Comparison of ENCODE assay signal across 9 cellular contexts in the genomic region with DNA sequence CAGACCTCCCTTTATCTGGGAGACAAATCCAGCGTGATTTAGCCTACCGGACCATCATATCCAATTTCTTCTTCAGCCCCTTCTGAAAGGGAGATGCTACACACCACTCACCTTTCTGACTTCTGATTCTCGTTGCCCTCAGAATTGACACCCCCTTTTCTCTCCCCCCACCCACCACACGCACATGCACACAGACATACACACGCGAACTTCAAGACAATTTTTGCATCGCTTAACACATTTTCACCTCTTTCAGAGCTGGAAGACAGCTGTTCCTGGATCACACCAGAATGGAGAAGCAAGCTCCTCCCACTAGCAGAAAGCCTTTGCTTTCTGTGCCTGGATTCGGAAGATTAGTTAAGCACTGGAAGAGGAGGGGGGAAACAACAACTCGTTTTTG. TPM values are rescaled to one million over a fixed set of nuclear protein-coding genes. Genes with fewer than 3 reads are reported as not detected.
A peak's percentile ranks its signal among the peaks of the same experiment; 100 is the strongest.
DNase-seq lines count a peak whose midpoint lies in the region; TF ChIP-seq lines count a peak whose summit lies in the region.
"Had no signal": no experiment of that assay in that cellular context is flagged by ENCODE, and none has a peak within 500 bp of the region (broad histone marks: within the 10 kb centered on the region; RNA-seq: fewer than 3 reads in every experiment).

No MANE protein-coding gene starts in this region.

- no peaks in the 10 kb centered on the region for H3K79me2 ChIP-seq in neural progenitor cell (ENCODE audit: low read depth)

- TF ChIP-seq CTCF in neural progenitor cell (IDR thresholded peaks at IDR 0.05) (no peak), adrenal gland (IDR thresholded peaks at IDR 0.05) (no peak), lower leg skin (IDR thresholded peaks at IDR 0.05) (no peak)

- H3K4me1 Mint-ChIP-seq in neural progenitor cell = peaks cover 33% of the 10 kb centered on the region

- no peak overlapping the region for H3K9ac ChIP-seq in neural progenitor cell

- no peak for TF ChIP-seq POLR2A in adrenal gland (IDR thresholded peaks at IDR 0.05)
- TF ChIP-seq POLR2A in lower leg skin (IDR thresholded peaks at IDR 0.05) = no peak

- no peaks in the 10 kb centered on the region for H3K27me3 Mint-ChIP-seq in neural progenitor cell (ENCODE audit: insufficient read depth, low read depth)

- H3K27ac Mint-ChIP-seq in neural progenitor cell = peak overlapping the region; percentile 87

- H3K36me3 ChIP-seq in effector memory CD4-positive, alpha-beta T cell (ENCODE audit: control insufficient read depth, insufficient read depth, low read length) = no peaks in the 10 kb centered on the region
- H3K36me3 ChIP-seq in neural progenitor cell (no peaks in the 10 kb centered on the region), adrenal gland (replicated peaks in 1 of 2) (no peaks in the 10 kb centered on the region)

- no peaks in the 10 kb centered on the region for H3K9me3 ChIP-seq in effector memory CD4-positive, alpha-beta T cell (ENCODE audit: control insufficient read depth, low read length)
- H3K9me3 ChIP-seq in neural progenitor cell (ENCODE audit: low read depth) (no peaks in the 10 kb centered on the region), adrenal gland (replicated peaks in 1 of 3) (no peaks in the 10 kb centered on the region)

- peak overlapping the region; percentile 60 for H3K4me3 ChIP-seq in effector memory CD4-positive, alpha-beta T cell (ENCODE audit: insufficient read depth, low read depth, low read length, poor library complexity, severe bottlenecking)
- H3K4me3 ChIP-seq in neural progenitor cell = peak overlapping the region; percentile 70
- peak overlapping the region in 1 of 4 donors; percentile 55 for H3K4me3 ChIP-seq in adrenal gland
- H3K4me3 ChIP-seq in lower leg skin (ENCODE audit: low read depth, poor library complexity, severe bottlenecking) = no peak overlapping the region

- 3 to 11% (median 6%) methylated on average over 9 of the region's 9 CpGs for WGBS in adrenal gland, 4 donors
- WGBS in lower leg skin, 2 donors = 1 to 2% methylated on average over 9 of the region's 9 CpGs

- no peak overlapping the region for H3K27ac ChIP-seq in effector memory CD4-positive, alpha-beta T cell (ENCODE audit: insufficient read depth, low read length, poor library complexity, severe bottlenecking)
- H3K27ac ChIP-seq in neural progenitor cell (no peak overlapping the region), adrenal gland (peak overlapping the region in 1 of 5 donors; percentile 32)

- no peaks in the 10 kb centered on the region for H4K20me1 ChIP-seq in neural progenitor cell (ENCODE audit: low read depth)

- intact Hi-C loops in adrenal gland (cut with DNase I) = no loop called here
- intact Hi-C loops in lower leg skin (cut with DNase I; ENCODE audit: low total_unique reads) = no loop called here

- peaks cover 14% of the 10 kb centered on the region for H3K27me3 ChIP-seq in effector memory CD4-positive, alpha-beta T cell (replicated peaks; ENCODE audit: control insufficient read depth, insufficient read depth, low read length, poor library complexity, severe bottlenecking)
- H3K27me3 ChIP-seq in neural progenitor cell = peaks cover 29% of the 10 kb centered on the region
- H3K27me3 ChIP-seq in adrenal gland = peaks cover 41% of the 10 kb centered on the region

- DNase-seq in NCI-H1105 treated with DMSO at 0.1 percent for 48 hours (lab: John Stamatoyannopoulos, UW) (peak; percentile 4), NCI-H1105 (lab: John Stamatoyannopoulos, UW) (no peak), NCI-H69 (lab: John Stamatoyannopoulos, UW) (peak; percentile 74), neural progenitor cell (ENCODE audit: low spot score) (peak; percentile 58), EL (no peak), adrenal gland (no peak), lower leg skin (ENCODE audit: low spot score in 2 of 2) (no peak)
- no peak for DNase-seq in effector memory CD4-positive, alpha-beta T cell

- H3F3A ChIP-seq in neural progenitor cell (ENCODE audit: low read depth) = peaks cover 14% of the 10 kb centered on the region

- peak overlapping the region; percentile 92 for H2AFZ ChIP-seq in neural progenitor cell (replicated peaks)

- peaks cover 19% of the 10 kb centered on the region for H3K4me1 ChIP-seq in effector memory CD4-positive, alpha-beta T cell (ENCODE audit: control insufficient read depth, insufficient read depth, low read length, poor library complexity, severe bottlenecking)
- no peaks in the 10 kb centered on the region for H3K4me1 ChIP-seq in neural progenitor cell
- H3K4me1 ChIP-seq in adrenal gland (replicated peaks in 1 of 2) = peaks cover 4 to 17% of the 10 kb centered on the region in 2 donors

- H3K36me3 Mint-ChIP-seq in neural progenitor cell = peaks cover 15% of the 10 kb centered on the region

- H3K4me3 Mint-ChIP-seq in neural progenitor cell = peak overlapping the region; percentile 94

- no peaks in the 10 kb centered on the region for H3K9me3 Mint-ChIP-seq in neural progenitor cell

- peak overlapping the region; percentile 90 for H3K4me2 ChIP-seq in neural progenitor cell

RNA-seq across cellular contexts. Expression of a gene that starts 1.0 kb away (rescaled TPM):
- 5.6 and 11.0 TPM in 2 replicates for total RNA-seq in neural progenitor cell (ENCODE audit: low replicate concordance)
- 10 to 100 TPM in 2 of 8 donors, 1 to 10 TPM in 5, not detected in 1; 1.5 to 11.8 (median 4.2) TPM for total RNA-seq in adrenal gland
- 1 to 10 TPM; 3.4 to 9.0 (median 5.4) TPM for polyA plus RNA-seq in adrenal gland
- 10 to 100 TPM in 3 of 4 donors, 1 to 10 TPM in 1; 9.8 to 25.6 (median 16.7) TPM for total RNA-seq in lower leg skin

RNA-seq across cellular contexts. Expression of a gene that starts 56.6 kb away (rescaled TPM):
- total RNA-seq in neural progenitor cell (ENCODE audit: low replicate concordance) (0.37 TPM in 2 replicates), adrenal gland (10 to 100 TPM in 4 of 8 donors, 1 to 10 TPM in 4; 2.2 to 31.2 (median 9.1) TPM), lower leg skin (10 to 100 TPM; 10.3 to 26.5 (median 20.5) TPM)
- 1 to 10 TPM; 1.4 to 6.4 (median 2.3) TPM for polyA plus RNA-seq in adrenal gland
- polyA plus RNA-seq: AG04450 had no signal

Comparison
In these comparisons a context has a peak if more than half of its experiments do, and no peak if none do; other contexts are left out.
1. DNase-seq: peak in NCI-H1105 treated with DMSO at 0.1 percent for 48 hours (single experiment), NCI-H69 (single experiment) and neural progenitor cell (single experiment); none in NCI-H1105 (single experiment), effector memory CD4-positive, alpha-beta T cell (0 of 3), EL (single experiment), adrenal gland (0 of 7) and lower leg skin (0 of 2).